In the genomic region with DNA sequence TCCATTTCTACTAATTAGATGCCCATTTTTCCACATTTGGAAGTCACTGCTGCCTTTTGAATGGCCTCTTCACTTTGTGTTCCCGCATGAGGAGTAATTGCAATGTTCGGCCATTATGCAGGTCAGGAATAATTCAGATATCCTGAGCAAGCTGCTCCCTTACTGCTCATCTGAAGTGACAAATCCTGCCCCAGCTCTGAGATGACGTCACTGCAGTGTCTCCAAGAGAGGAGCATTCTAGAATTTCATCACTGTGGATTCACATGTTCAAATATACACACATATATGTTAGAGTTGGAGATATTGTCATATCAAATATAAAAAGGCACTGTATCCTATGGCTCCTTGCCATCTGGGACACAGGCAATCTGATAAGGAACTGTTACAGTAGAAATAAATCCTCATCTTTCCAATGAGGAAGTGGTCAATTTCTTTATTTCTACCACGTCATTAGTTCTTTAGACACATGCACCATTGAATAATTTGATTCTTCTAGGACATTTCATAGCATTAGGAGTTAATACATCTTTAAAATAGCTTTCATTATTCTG, we compare ENCODE assay signal across 32 cellular contexts.
"Had no signal": no experiment of that assay in that cellular context is flagged by ENCODE, and none has a peak within 500 bp of the region (broad histone marks: within the 10 kb centered on the region; RNA-seq: fewer than 3 reads in every experiment).

No MANE protein-coding gene starts in this region.

- H3K4me1 ChIP-seq: adrenal gland, breast epithelium had no signal

- H3K27ac ChIP-seq: adrenal gland, body of pancreas, breast epithelium, KMS-11, PC-9, RWPE1 had no signal

- H3K4me3 ChIP-seq: adrenal gland, body of pancreas, breast epithelium, MG63, PC-9 had no signal

- H3K9ac ChIP-seq: KMS-11 had no signal

- H3K4me3 Mint-ChIP-seq: activated CD4-positive, alpha-beta T cell treated with anti-CD3 and anti-CD28 coated beads for 36 hours; activated CD4-positive, alpha-beta T cell treated with anti-CD3 and anti-CD28 coated beads, Interleukin-2, amount 10 ng/mL, durations not matched to agents 7 days and 5 days; activated CD8-positive, alpha-beta T cell treated with anti-CD3 and anti-CD28 coated beads, Interleukin-2, amount 10 ng/mL, durations not matched to agents 7 days and 5 days; activated naive CD4-positive, alpha-beta T cell treated with anti-CD3 and anti-CD28 coated beads, Interleukin-2, amount 50 U/mL, for 24 hours; activated T-cell treated with anti-CD3 and anti-CD28 coated beads, Interleukin-2, amount 50 U/mL, for 24 hours; WTC11 had no signal

- ATAC-seq: activated CD4-positive, alpha-beta T cell treated with anti-CD3 and anti-CD28 coated beads for 36 hours; activated CD4-positive, CD25-positive, alpha-beta regulatory T cell treated with anti-CD3 and anti-CD28 coated beads, Interleukin-2, amount 50 U/mL, for 24 hours; activated CD8-positive, alpha-beta T cell treated with anti-CD3 and anti-CD28 coated beads, Interleukin-2, amount 10 ng/mL, durations not matched to agents 7 days and 5 days; Right ventricle myocardium inferior; WTC11 had no signal

- H3K36me3 Mint-ChIP-seq: activated naive CD4-positive, alpha-beta T cell treated with anti-CD3 and anti-CD28 coated beads, Interleukin-2, amount 50 U/mL, for 24 hours; WTC11 had no signal

- H3K27ac Mint-ChIP-seq: activated CD4-positive, alpha-beta T cell treated with anti-CD3 and anti-CD28 coated beads for 36 hours; activated CD4-positive, alpha-beta T cell treated with anti-CD3 and anti-CD28 coated beads, Interleukin-2, amount 10 ng/mL, durations not matched to agents 7 days and 5 days; activated CD8-positive, alpha-beta T cell treated with anti-CD3 and anti-CD28 coated beads, Interleukin-2, amount 10 ng/mL, durations not matched to agents 7 days and 5 days; activated naive CD4-positive, alpha-beta T cell treated with anti-CD3 and anti-CD28 coated beads, Interleukin-2, amount 50 U/mL, for 24 hours; activated T-cell treated with anti-CD3 and anti-CD28 coated beads, Interleukin-2, amount 50 U/mL, for 24 hours; activated T-helper 2 cell treated with anti-CD3 and anti-CD28 coated beads, Interferon-gamma antibody, Interleukin-2, Interleukin-4, amounts not matched to agents 10 μg/mL and 5 μg/mL and 100 μg/mL, durations not matched to agents 14 hours and 24 hours and 36 hours; WTC11 had no signal

- H3K9me3 ChIP-seq: adrenal gland, body of pancreas, breast epithelium, MG63 had no signal

- H3K4me1 Mint-ChIP-seq: activated CD4-positive, alpha-beta T cell treated with anti-CD3 and anti-CD28 coated beads for 36 hours; activated CD4-positive, alpha-beta T cell treated with anti-CD3 and anti-CD28 coated beads, Interleukin-2, amount 10 ng/mL, durations not matched to agents 7 days and 5 days; activated naive CD4-positive, alpha-beta T cell treated with anti-CD3 and anti-CD28 coated beads, Interleukin-2, amount 50 U/mL, for 24 hours; WTC11 had no signal

- H2AFZ ChIP-seq: PC-9 had no signal

- DNase-seq: activated CD4-positive, alpha-beta T cell treated with anti-CD3 and anti-CD28 coated beads for 36 hours; activated CD4-positive, alpha-beta T cell treated with anti-CD3 and anti-CD28 coated beads, Interleukin-2, amount 10 ng/mL, durations not matched to agents 7 days and 5 days; activated CD4-positive, alpha-beta T cell treated with anti-CD3 and anti-CD28 coated beads, Interleukin-2, amount 50 U/mL, for 48 hours; activated CD8-positive, alpha-beta T cell treated with anti-CD3 and anti-CD28 coated beads, Interleukin-2, amount 10 ng/mL, durations not matched to agents 7 days and 5 days; activated gamma-delta T cell; activated naive CD4-positive, alpha-beta T cell treated with Interleukin-2 at 50 U/mL for 16 hours; activated T-cell treated with anti-CD3 and anti-CD28 coated beads, Interleukin-2, amount 50 U/mL, for 24 hours; adrenal gland; body of pancreas; MG63; NCI-H1048; NCI-H1436; NCI-H1694; NCI-H2029 treated with DMSO at 0.1 percent for 48 hours; NCI-H2107; NCI-H2171 treated with DMSO at 0.1 percent for 48 hours; NCI-H2227 treated with DMSO at 0.1 percent for 48 hours; NCI-H446; NCI-H510A treated with DMSO at 0.1 percent for 48 hours; NCI-H526 treated with DMSO at 0.1 percent for 48 hours; NCI-H774; PC-9; SIG-M5; T1000 had no signal

- H3K27me3 Mint-ChIP-seq: activated CD4-positive, alpha-beta T cell treated with anti-CD3 and anti-CD28 coated beads for 36 hours; activated CD4-positive, alpha-beta T cell treated with anti-CD3 and anti-CD28 coated beads, Interleukin-2, amount 10 ng/mL, durations not matched to agents 7 days and 5 days; activated naive CD4-positive, alpha-beta T cell treated with anti-CD3 and anti-CD28 coated beads, Interleukin-2, amount 50 U/mL, for 24 hours; activated T-cell treated with anti-CD3 and anti-CD28 coated beads, Interleukin-2, amount 50 U/mL, for 24 hours had no signal

- H3K4me2 ChIP-seq: KMS-11, PC-9 had no signal

- H3K9me3 Mint-ChIP-seq: activated CD4-positive, alpha-beta T cell treated with anti-CD3 and anti-CD28 coated beads, Interleukin-2, amount 10 ng/mL, durations not matched to agents 7 days and 5 days; activated T-helper 2 cell treated with anti-CD3 and anti-CD28 coated beads, Interferon-gamma antibody, Interleukin-2, Interleukin-4, amounts not matched to agents 10 μg/mL and 5 μg/mL and 100 μg/mL, durations not matched to agents 14 hours and 24 hours and 36 hours; WTC11 had no signal

- H3K36me3 ChIP-seq: adrenal gland, breast epithelium, MG63 had no signal

- H3K27me3 ChIP-seq: adrenal gland, body of pancreas, breast epithelium, MG63 had no signal
